Comparison of ENCODE assay signal across 1 cellular context in the genomic region with DNA sequence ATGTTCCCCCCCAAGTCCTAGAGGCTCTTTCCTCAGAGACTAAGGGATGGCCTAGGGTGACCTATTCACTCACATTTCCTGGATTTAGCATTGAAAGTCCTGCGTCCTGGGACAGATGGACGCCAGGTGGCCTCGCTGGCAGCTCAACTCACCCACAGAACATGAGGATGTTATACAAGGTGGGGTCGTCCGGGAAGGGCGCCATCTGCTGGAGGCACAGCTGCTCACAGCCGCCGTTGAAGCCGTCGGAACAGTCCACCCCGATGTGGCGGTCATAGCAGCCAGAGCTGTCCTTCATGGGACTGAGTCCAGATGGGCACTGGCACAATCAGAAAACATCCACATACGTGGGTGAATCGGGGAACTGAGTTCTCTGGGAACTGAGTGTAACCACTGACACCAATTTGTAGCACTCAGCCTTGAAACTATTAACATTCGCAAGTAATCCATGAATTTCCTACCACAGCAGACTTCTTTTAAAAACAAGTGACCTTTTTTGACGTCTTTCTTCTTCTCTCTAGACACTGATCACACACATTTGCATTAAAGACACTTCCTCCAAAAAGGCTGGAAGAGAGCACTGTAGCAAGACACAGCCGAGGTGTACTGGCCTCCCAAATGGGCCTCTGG.
TF ChIP-seq lines count a peak whose summit lies in the region.

No MANE protein-coding gene starts in this region.

TF ChIP-seq in HepG2, 621 proteins besides CTCF, POLR2A, EP300 and RAD21 (continued from another document and continues in another):
- TF ChIP-seq, protein P1, sequence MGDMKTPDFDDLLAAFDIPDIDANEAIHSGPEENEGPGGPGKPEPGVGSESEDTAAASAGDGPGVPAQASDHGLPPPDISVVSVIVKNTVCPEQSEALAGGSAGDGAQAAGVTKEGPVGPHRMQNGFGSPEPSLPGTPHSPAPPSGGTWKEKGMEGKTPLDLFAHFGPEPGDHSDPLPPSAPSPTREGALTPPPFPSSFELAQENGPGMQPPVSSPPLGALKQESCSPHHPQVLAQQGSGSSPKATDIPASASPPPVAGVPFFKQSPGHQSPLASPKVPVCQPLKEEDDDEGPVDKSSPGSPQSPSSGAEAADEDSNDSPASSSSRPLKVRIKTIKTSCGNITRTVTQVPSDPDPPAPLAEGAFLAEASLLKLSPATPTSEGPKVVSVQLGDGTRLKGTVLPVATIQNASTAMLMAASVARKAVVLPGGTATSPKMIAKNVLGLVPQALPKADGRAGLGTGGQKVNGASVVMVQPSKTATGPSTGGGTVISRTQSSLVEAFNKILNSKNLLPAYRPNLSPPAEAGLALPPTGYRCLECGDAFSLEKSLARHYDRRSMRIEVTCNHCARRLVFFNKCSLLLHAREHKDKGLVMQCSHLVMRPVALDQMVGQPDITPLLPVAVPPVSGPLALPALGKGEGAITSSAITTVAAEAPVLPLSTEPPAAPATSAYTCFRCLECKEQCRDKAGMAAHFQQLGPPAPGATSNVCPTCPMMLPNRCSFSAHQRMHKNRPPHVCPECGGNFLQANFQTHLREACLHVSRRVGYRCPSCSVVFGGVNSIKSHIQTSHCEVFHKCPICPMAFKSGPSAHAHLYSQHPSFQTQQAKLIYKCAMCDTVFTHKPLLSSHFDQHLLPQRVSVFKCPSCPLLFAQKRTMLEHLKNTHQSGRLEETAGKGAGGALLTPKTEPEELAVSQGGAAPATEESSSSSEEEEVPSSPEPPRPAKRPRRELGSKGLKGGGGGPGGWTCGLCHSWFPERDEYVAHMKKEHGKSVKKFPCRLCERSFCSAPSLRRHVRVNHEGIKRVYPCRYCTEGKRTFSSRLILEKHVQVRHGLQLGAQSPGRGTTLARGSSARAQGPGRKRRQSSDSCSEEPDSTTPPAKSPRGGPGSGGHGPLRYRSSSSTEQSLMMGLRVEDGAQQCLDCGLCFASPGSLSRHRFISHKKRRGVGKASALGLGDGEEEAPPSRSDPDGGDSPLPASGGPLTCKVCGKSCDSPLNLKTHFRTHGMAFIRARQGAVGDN (CRISPR knock-in tag; IDR thresholded peaks at IDR 0.05): peak; percentile 37
- TF ChIP-seq PLRG1 (conservative IDR thresholded peaks at IDR 0.05) (no peak), THAP11 (CRISPR knock-in tag; IDR thresholded peaks at IDR 0.05) (0 out of 2 replicates have a peak, but pooled peaks have one; percentile 14), ZNF331 (CRISPR knock-in tag; IDR thresholded peaks at IDR 0.05) (peak; percentile 48; the same call in 1 of the 2 replicates), STAG1 (CRISPR knock-in tag; IDR thresholded peaks at IDR 0.05) (peak; percentile 61), ZNF441 (CRISPR knock-in tag; IDR thresholded peaks at IDR 0.05; ENCODE audit: borderline replicate concordance) (no peak), TEAD3 (CRISPR knock-in tag; optimal IDR thresholded peaks at IDR 0.05; ENCODE audit: borderline replicate concordance) (peak; percentile 32), ARID2 (CRISPR knock-in tag; IDR thresholded peaks at IDR 0.05; ENCODE audit: borderline replicate concordance) (no peak), ZFP37 (CRISPR knock-in tag; IDR thresholded peaks at IDR 0.05; ENCODE audit: borderline replicate concordance) (no peak), ZMYM4 (CRISPR knock-in tag; IDR thresholded peaks at IDR 0.05) (0 out of 2 replicates have a peak, but pooled peaks have one; percentile 43), MIER2 (CRISPR knock-in tag; IDR thresholded peaks at IDR 0.05) (0 out of 2 replicates have a peak, but pooled peaks have one; percentile 30), RXRB (CRISPR knock-in tag; IDR thresholded peaks at IDR 0.05; ENCODE audit: borderline replicate concordance) (0 out of 2 replicates have a peak, but pooled peaks have one; percentile 35), ARNT (IDR thresholded peaks at IDR 0.05) (no peak), ZNF550 (CRISPR knock-in tag; IDR thresholded peaks at IDR 0.05; ENCODE audit: borderline replicate concordance) (no peak), CBX2 (IDR thresholded peaks at IDR 0.05; ENCODE audit: low read depth, low read length) (no peak), CBX2 (CRISPR knock-in tag; IDR thresholded peaks at IDR 0.05; ENCODE audit: low read depth) (no peak), SMC3 (IDR thresholded peaks at IDR 0.05; ENCODE audit: low read length) (peak; percentile 75), ZFP1 (CRISPR knock-in tag; IDR thresholded peaks at IDR 0.05) (no peak), XRCC5 (optimal IDR thresholded peaks at IDR 0.05; ENCODE audit: low read length) (peak; percentile 85), ZNF746 (CRISPR knock-in tag; IDR thresholded peaks at IDR 0.05) (no peak), NR2F6 (IDR thresholded peaks at IDR 0.05) (no peak), NR2F6 (CRISPR knock-in tag; IDR thresholded peaks at IDR 0.05) (peak; percentile 29; the same call in 1 of the 2 replicates), SUZ12 (IDR thresholded peaks at IDR 0.05; ENCODE audit: low read depth, low read length) (no peak), TMF1 (CRISPR knock-in tag; IDR thresholded peaks at IDR 0.05; ENCODE audit: low read depth) (no peak), KDM2A (CRISPR knock-in tag; IDR thresholded peaks at IDR 0.05; ENCODE audit: borderline replicate concordance, low read depth) (peak; percentile 61; the same call in 1 of the 2 replicates), ZNF543 (CRISPR knock-in tag; IDR thresholded peaks at IDR 0.05) (no peak), ZBTB7B (CRISPR knock-in tag; IDR thresholded peaks at IDR 0.05) (peak; percentile 72), GABPB1 (CRISPR knock-in tag; IDR thresholded peaks at IDR 0.05) (0 out of 2 replicates have a peak, but pooled peaks have one; percentile 26), ZNF12 (CRISPR knock-in tag; IDR thresholded peaks at IDR 0.05) (no peak), TBX2 (CRISPR knock-in tag; IDR thresholded peaks at IDR 0.05; ENCODE audit: borderline replicate concordance) (no peak), BRD4 (CRISPR knock-in tag; IDR thresholded peaks at IDR 0.05) (no peak), ZKSCAN1 (IDR thresholded peaks at IDR 0.05; ENCODE audit: low read length) (no peak), BHLHE40 (IDR thresholded peaks at IDR 0.05; ENCODE audit: low read length) (0 out of 2 replicates have a peak, but pooled peaks have one; percentile 9), IRF2 (CRISPR knock-in tag; IDR thresholded peaks at IDR 0.05) (no peak), MYC (CRISPR knock-in tag; IDR thresholded peaks at IDR 0.05; ENCODE audit: borderline replicate concordance) (peak; percentile 64; the same call in 1 of the 2 replicates), ZSCAN31 (CRISPR knock-in tag; IDR thresholded peaks at IDR 0.05; ENCODE audit: low read depth) (peak; percentile 30; the same call in 1 of the 2 replicates), ZNF446 (CRISPR knock-in tag; IDR thresholded peaks at IDR 0.05) (no peak), ZNF124 (CRISPR knock-in tag; IDR thresholded peaks at IDR 0.05) (0 out of 2 replicates have a peak, but pooled peaks have one; percentile 35), HNRNPL (IDR thresholded peaks at IDR 0.05; ENCODE audit: low read depth, low read length) (no peak), TSC22D2 (CRISPR knock-in tag; IDR thresholded peaks at IDR 0.05; ENCODE audit: borderline replicate concordance) (0 out of 2 replicates have a peak, but pooled peaks have one; percentile 27), AHR (CRISPR knock-in tag; IDR thresholded peaks at IDR 0.05) (no peak)
- TF ChIP-seq, protein P2, sequence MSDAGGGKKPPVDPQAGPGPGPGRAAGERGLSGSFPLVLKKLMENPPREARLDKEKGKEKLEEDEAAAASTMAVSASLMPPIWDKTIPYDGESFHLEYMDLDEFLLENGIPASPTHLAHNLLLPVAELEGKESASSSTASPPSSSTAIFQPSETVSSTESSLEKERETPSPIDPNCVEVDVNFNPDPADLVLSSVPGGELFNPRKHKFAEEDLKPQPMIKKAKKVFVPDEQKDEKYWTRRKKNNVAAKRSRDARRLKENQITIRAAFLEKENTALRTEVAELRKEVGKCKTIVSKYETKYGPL (CRISPR knock-in tag; IDR thresholded peaks at IDR 0.05): peak; percentile 97
- TF ChIP-seq, protein P3, sequence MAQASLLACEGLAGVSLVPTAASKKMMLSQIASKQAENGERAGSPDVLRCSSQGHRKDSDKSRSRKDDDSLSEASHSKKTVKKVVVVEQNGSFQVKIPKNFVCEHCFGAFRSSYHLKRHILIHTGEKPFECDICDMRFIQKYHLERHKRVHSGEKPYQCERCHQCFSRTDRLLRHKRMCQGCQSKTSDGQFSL (CRISPR knock-in tag; IDR thresholded peaks at IDR 0.05): no peak
- TF ChIP-seq, protein P4, sequence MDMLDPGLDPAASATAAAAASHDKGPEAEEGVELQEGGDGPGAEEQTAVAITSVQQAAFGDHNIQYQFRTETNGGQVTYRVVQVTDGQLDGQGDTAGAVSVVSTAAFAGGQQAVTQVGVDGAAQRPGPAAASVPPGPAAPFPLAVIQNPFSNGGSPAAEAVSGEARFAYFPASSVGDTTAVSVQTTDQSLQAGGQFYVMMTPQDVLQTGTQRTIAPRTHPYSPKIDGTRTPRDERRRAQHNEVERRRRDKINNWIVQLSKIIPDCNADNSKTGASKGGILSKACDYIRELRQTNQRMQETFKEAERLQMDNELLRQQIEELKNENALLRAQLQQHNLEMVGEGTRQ (IDR thresholded peaks at IDR 0.05; ENCODE audit: low read depth, low read length): no peak
- TF ChIP-seq, protein P4 (CRISPR knock-in tag; IDR thresholded peaks at IDR 0.05; ENCODE audit: borderline replicate concordance): no peak
- TF ChIP-seq, protein P5, sequence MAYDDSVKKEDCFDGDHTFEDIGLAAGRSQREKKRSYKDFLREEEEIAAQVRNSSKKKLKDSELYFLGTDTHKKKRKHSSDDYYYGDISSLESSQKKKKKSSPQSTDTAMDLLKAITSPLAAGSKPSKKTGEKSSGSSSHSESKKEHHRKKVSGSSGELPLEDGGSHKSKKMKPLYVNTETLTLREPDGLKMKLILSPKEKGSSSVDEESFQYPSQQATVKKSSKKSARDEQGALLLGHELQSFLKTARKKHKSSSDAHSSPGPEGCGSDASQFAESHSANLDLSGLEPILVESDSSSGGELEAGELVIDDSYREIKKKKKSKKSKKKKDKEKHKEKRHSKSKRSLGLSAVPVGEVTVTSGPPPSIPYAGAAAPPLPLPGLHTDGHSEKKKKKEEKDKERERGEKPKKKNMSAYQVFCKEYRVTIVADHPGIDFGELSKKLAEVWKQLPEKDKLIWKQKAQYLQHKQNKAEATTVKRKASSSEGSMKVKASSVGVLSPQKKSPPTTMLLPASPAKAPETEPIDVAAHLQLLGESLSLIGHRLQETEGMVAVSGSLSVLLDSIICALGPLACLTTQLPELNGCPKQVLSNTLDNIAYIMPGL (CRISPR knock-in tag; IDR thresholded peaks at IDR 0.05; ENCODE audit: borderline replicate concordance in 1 of 2, low read depth in 1 of 2): peak; percentile 38 to 56; a peak in 2 of 4 replicates
- TF ChIP-seq, protein P6, sequence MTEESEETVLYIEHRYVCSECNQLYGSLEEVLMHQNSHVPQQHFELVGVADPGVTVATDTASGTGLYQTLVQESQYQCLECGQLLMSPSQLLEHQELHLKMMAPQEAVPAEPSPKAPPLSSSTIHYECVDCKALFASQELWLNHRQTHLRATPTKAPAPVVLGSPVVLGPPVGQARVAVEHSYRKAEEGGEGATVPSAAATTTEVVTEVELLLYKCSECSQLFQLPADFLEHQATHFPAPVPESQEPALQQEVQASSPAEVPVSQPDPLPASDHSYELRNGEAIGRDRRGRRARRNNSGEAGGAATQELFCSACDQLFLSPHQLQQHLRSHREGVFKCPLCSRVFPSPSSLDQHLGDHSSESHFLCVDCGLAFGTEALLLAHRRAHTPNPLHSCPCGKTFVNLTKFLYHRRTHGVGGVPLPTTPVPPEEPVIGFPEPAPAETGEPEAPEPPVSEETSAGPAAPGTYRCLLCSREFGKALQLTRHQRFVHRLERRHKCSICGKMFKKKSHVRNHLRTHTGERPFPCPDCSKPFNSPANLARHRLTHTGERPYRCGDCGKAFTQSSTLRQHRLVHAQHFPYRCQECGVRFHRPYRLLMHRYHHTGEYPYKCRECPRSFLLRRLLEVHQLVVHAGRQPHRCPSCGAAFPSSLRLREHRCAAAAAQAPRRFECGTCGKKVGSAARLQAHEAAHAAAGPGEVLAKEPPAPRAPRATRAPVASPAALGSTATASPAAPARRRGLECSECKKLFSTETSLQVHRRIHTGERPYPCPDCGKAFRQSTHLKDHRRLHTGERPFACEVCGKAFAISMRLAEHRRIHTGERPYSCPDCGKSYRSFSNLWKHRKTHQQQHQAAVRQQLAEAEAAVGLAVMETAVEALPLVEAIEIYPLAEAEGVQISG (CRISPR knock-in tag; IDR thresholded peaks at IDR 0.05): peak; percentile 44; the same call in 1 of the 2 replicates
- TF ChIP-seq, protein P7, sequence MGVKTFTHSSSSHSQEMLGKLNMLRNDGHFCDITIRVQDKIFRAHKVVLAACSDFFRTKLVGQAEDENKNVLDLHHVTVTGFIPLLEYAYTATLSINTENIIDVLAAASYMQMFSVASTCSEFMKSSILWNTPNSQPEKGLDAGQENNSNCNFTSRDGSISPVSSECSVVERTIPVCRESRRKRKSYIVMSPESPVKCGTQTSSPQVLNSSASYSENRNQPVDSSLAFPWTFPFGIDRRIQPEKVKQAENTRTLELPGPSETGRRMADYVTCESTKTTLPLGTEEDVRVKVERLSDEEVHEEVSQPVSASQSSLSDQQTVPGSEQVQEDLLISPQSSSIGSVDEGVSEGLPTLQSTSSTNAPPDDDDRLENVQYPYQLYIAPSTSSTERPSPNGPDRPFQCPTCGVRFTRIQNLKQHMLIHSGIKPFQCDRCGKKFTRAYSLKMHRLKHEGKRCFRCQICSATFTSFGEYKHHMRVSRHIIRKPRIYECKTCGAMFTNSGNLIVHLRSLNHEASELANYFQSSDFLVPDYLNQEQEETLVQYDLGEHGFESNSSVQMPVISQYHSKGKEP (CRISPR knock-in tag; IDR thresholded peaks at IDR 0.05): no peak
